21 cellular contexts compared by ENCODE assay signal in genomic region chr22:40250608-40251007, GRCh38.
DNase-seq lines count a peak whose midpoint lies in the region; ATAC-seq and TF ChIP-seq lines count a peak whose summit lies in the region.
"Had no signal": no experiment of that assay in that cellular context is flagged by ENCODE, and none has a peak within 500 bp of the region (broad histone marks: within the 10 kb centered on the region; RNA-seq: fewer than 3 reads in every experiment).

No MANE protein-coding gene starts in this region.

- POLR2A ChIA-PET in activated CD4-positive, alpha-beta T cell treated with anti-CD3 and anti-CD28 coated beads for 36 hours (lab: Charles Lee), result interaction anchor here (0.6 to 0.7 kb wide), 4 partner anchors 28 to 240 kb away, joined by 3 to 13 read pairs (median 4); no protein-coding TSS in a partner anchor
- POLR2A ChIA-PET in CD8-positive, alpha-beta memory T cell (lab: Charles Lee), result no interaction called here

- H3K9ac ChIP-seq in Karpas-422 (ENCODE audit: low read length) (no peak overlapping the region), endodermal cell (ENCODE audit: extremely low read depth, low read length, poor library complexity, severe bottlenecking) (no peak overlapping the region)

- no peaks in the 10 kb centered on the region for H3K27me3 Mint-ChIP-seq in activated CD4-positive, alpha-beta T cell treated with anti-CD3 and anti-CD28 coated beads for 36 hours
- no peaks in the 10 kb centered on the region for H3K27me3 Mint-ChIP-seq in endodermal cell (ENCODE audit: insufficient read depth)
- H3K27me3 Mint-ChIP-seq in CD8-positive, alpha-beta memory T cell, result peaks cover 0 to 1% of the 10 kb centered on the region in 2 donors
- H3K27me3 Mint-ChIP-seq: IgD-negative memory B cell; naive thymus-derived CD8-positive, alpha-beta T cell had no signal

- H3K27ac Mint-ChIP-seq in activated CD4-positive, alpha-beta T cell treated with anti-CD3 and anti-CD28 coated beads for 36 hours, result peak overlapping the region; percentile 69
- H3K27ac Mint-ChIP-seq in endodermal cell, result peak overlapping the region; percentile 60
- peak overlapping the region in 4 of 8 donors; percentile 11 to 70 (median 34) for H3K27ac Mint-ChIP-seq in CD8-positive, alpha-beta memory T cell

- ATAC-seq in activated CD4-positive, alpha-beta T cell treated with anti-CD3 and anti-CD28 coated beads for 36 hours, result peak; percentile 86
- ATAC-seq: body of pancreas; naive thymus-derived CD8-positive, alpha-beta T cell had no signal

- TF ChIP-seq CTCF in GM06990 (IDR thresholded peaks at IDR 0.05; ENCODE audit: insufficient read depth, low read length, poor library complexity, severe bottlenecking) (no peak), endodermal cell (conservative IDR thresholded peaks at IDR 0.05) (no peak), tibial artery (IDR thresholded peaks at IDR 0.05) (no peak)

- H3K4me2 ChIP-seq in Karpas-422 (ENCODE audit: low read depth, low read length, poor library complexity, severe bottlenecking), result no peak overlapping the region

- H3K9me3 ChIP-seq in Karpas-422 (ENCODE audit: low read length) (no peaks in the 10 kb centered on the region), endodermal cell (ENCODE audit: control insufficient read depth, low read length) (no peaks in the 10 kb centered on the region), tibial artery (no peaks in the 10 kb centered on the region)
- H3K9me3 ChIP-seq in CD8-positive, alpha-beta memory T cell (ENCODE audit: low read length), result no peaks in the 10 kb centered on the region
- H3K9me3 ChIP-seq: body of pancreas, colonic mucosa, transverse colon had no signal

- H3K36me3 Mint-ChIP-seq in activated CD4-positive, alpha-beta T cell treated with anti-CD3 and anti-CD28 coated beads for 36 hours (ENCODE audit: low read depth), result peaks cover 20% of the 10 kb centered on the region
- peaks cover 58% of the 10 kb centered on the region for H3K36me3 Mint-ChIP-seq in endodermal cell (ENCODE audit: low read depth)
- peaks cover 0 to 52% (median 12%) of the 10 kb centered on the region in 3 donors for H3K36me3 Mint-ChIP-seq in CD8-positive, alpha-beta memory T cell

- H3K27ac ChIP-seq in Karpas-422 (ENCODE audit: low read length) (peak overlapping the region; percentile 10; the same call in 1 of the 2 replicates), endodermal cell (ENCODE audit: low read depth, low read length) (no peak overlapping the region), tibial artery (no peak overlapping the region)
- H3K27ac ChIP-seq in CD8-positive, alpha-beta memory T cell (ENCODE audit: low read depth, low read length), result no peak overlapping the region
- H3K27ac ChIP-seq: body of pancreas, colonic mucosa, HL-60, transverse colon had no signal

- H4K20me1 ChIP-seq in Karpas-422 (ENCODE audit: insufficient read depth, low read depth, low read length), result no peaks in the 10 kb centered on the region

- no peak overlapping the region for H3K4me3 ChIP-seq in GM06990 (replicated peaks; ENCODE audit: low read depth, low read length)
- H3K4me3 ChIP-seq in Karpas-422 (ENCODE audit: low read length), result no peak overlapping the region
- H3K4me3 ChIP-seq in endodermal cell (ENCODE audit: low read length), result no peak overlapping the region
- no peak overlapping the region for H3K4me3 ChIP-seq in tibial artery
- no peak overlapping the region for H3K4me3 ChIP-seq in CD8-positive, alpha-beta memory T cell (ENCODE audit: low read length)
- H3K4me3 ChIP-seq: body of pancreas, colonic mucosa, transverse colon had no signal

- H3K9me3 Mint-ChIP-seq in activated CD4-positive, alpha-beta T cell treated with anti-CD3 and anti-CD28 coated beads for 36 hours (ENCODE audit: low read depth), result no peaks in the 10 kb centered on the region
- H3K9me3 Mint-ChIP-seq in endodermal cell, result no peaks in the 10 kb centered on the region
- no peaks in the 10 kb centered on the region for H3K9me3 Mint-ChIP-seq in CD8-positive, alpha-beta memory T cell
- H3K9me3 Mint-ChIP-seq: IgD-negative memory B cell; naive thymus-derived CD8-positive, alpha-beta T cell had no signal

- H3K27me3 ChIP-seq in GM06990 (replicated peaks; ENCODE audit: control insufficient read depth, insufficient read depth, low read length), result no peaks in the 10 kb centered on the region
- H3K27me3 ChIP-seq in Karpas-422 (ENCODE audit: low read length), result no peaks in the 10 kb centered on the region
- H3K27me3 ChIP-seq in endodermal cell (ENCODE audit: control insufficient read depth, insufficient read depth, low read length, poor library complexity, severe bottlenecking), result no peaks in the 10 kb centered on the region
- no peaks in the 10 kb centered on the region for H3K27me3 ChIP-seq in tibial artery
- no peaks in the 10 kb centered on the region for H3K27me3 ChIP-seq in CD8-positive, alpha-beta memory T cell (ENCODE audit: insufficient read depth, low read length, poor library complexity, severe bottlenecking)
- H3K27me3 ChIP-seq: body of pancreas, colonic mucosa, transverse colon had no signal

- H3K4me1 Mint-ChIP-seq in activated CD4-positive, alpha-beta T cell treated with anti-CD3 and anti-CD28 coated beads for 36 hours, result peaks cover 71% of the 10 kb centered on the region
- H3K4me1 Mint-ChIP-seq in endodermal cell, result peaks cover 9% of the 10 kb centered on the region
- H3K4me1 Mint-ChIP-seq in CD8-positive, alpha-beta memory T cell, result peaks cover 59 to 93% (median 83%) of the 10 kb centered on the region in 3 donors

- H2AFZ ChIP-seq in Karpas-422 (ENCODE audit: low read length), result no peak overlapping the region

- intact Hi-C loops in activated CD4-positive, alpha-beta T cell treated with anti-CD3 and anti-CD28 coated beads for 36 hours (cut with DNase I, micrococcal nuclease), result loop anchor here (1.0 to 5.0 kb wide), 7 partner anchors 9 to 283 kb away; partner anchors contain the start of gene TNRC6B (in 1 of the 2)
- intact Hi-C loops in tibial artery (cut with DNase I; ENCODE audit: low total_unique reads), result no loop called here

- peak; percentile 66 for DNase-seq in activated CD4-positive, alpha-beta T cell treated with anti-CD3 and anti-CD28 coated beads for 36 hours
- no peak for DNase-seq in activated CD4-positive, alpha-beta T cell treated with anti-CD3 and anti-CD28 coated beads, Interleukin-2, amount 50 U/mL, for 4 hours
- DNase-seq in GM06990 (ENCODE audit: extremely low read depth, insufficient read length), result peak; percentile 17
- no peak for DNase-seq in Karpas-422
- no peak for DNase-seq in endodermal cell
- DNase-seq in superior temporal gyrus (ENCODE audit: extremely low spot score), result no peak
- DNase-seq in tibial artery, result no peak
- DNase-seq in CD8-positive, alpha-beta memory T cell, result no peak
- DNase-seq: 8988T; body of pancreas; colonic mucosa; DMS 273 treated with DMSO at 0.1 percent for 48 hours; GDM1; HCEC 1CT; hypothalamus; kidney; naive thymus-derived CD8-positive, alpha-beta T cell; NCI-H187 treated with DMSO at 0.1 percent for 48 hours; transverse colon had no signal

- WGBS in endodermal cell (ENCODE audit: insufficient coverage in 1 of 2, insufficient read length in 1 of 2), 2 experiments, result 94% methylated on average over 3 of the region's 3 CpGs; no CpG with 5 or more reads in 1 of the 2 experiments

- H3K9me2 ChIP-seq in Karpas-422 (replicated peaks; ENCODE audit: insufficient read depth, low read length), result no peaks in the 10 kb centered on the region

- peaks cover 24% of the 10 kb centered on the region for H3K4me1 ChIP-seq in Karpas-422 (ENCODE audit: low read length)
- H3K4me1 ChIP-seq in endodermal cell (ENCODE audit: control insufficient read depth, insufficient read depth, low read length), result no peaks in the 10 kb centered on the region
- H3K4me1 ChIP-seq in tibial artery, result no peaks in the 10 kb centered on the region
- H3K4me1 ChIP-seq in CD8-positive, alpha-beta memory T cell (ENCODE audit: insufficient read depth, low read length), result peaks cover 46% of the 10 kb centered on the region
- H3K4me1 ChIP-seq: colonic mucosa, transverse colon had no signal

- H3K79me2 ChIP-seq in Karpas-422 (ENCODE audit: low read length), result peaks cover 95% of the 10 kb centered on the region

- no peak overlapping the region for H3K4me3 Mint-ChIP-seq in activated CD4-positive, alpha-beta T cell treated with anti-CD3 and anti-CD28 coated beads for 36 hours
- H3K4me3 Mint-ChIP-seq in endodermal cell, result no peak overlapping the region
- H3K4me3 Mint-ChIP-seq in CD8-positive, alpha-beta memory T cell, result no peak overlapping the region
- H3K4me3 Mint-ChIP-seq: naive thymus-derived CD8-positive, alpha-beta T cell had no signal

- H3K36me3 ChIP-seq in GM06990 (ENCODE audit: control insufficient read depth, insufficient read depth, low read length), result peaks cover 3% of the 10 kb centered on the region
- H3K36me3 ChIP-seq in Karpas-422 (ENCODE audit: insufficient read depth, low read length), result peaks cover 8% of the 10 kb centered on the region; the same call in 1 of the 2 replicates
- peaks cover 41% of the 10 kb centered on the region for H3K36me3 ChIP-seq in endodermal cell (ENCODE audit: control insufficient read depth, insufficient read depth, low read length)
- H3K36me3 ChIP-seq in tibial artery, result peaks cover 4 to 20% (median 9%) of the 10 kb centered on the region in 3 donors
- peaks cover 7% of the 10 kb centered on the region for H3K36me3 ChIP-seq in CD8-positive, alpha-beta memory T cell (ENCODE audit: insufficient read depth, low read length)

- CTCF ChIA-PET in activated CD4-positive, alpha-beta T cell treated with anti-CD3 and anti-CD28 coated beads for 36 hours (lab: Charles Lee), result interaction anchor here (1.0 to 1.3 kb wide), 2 partner anchors 54 to 185 kb away, joined by 3 to 4 read pairs; no protein-coding TSS in a partner anchor
- CTCF ChIA-PET in CD8-positive, alpha-beta memory T cell (lab: Charles Lee), result interaction anchor here (1.0 to 1.5 kb wide), 2 partner anchors 98 to 187 kb away, joined by 5 to 6 read pairs; no protein-coding TSS in a partner anchor

Comparison
In these comparisons a context has a peak if more than half of its experiments do, and no peak if none do; other contexts are left out.
1. DNase-seq: peak in activated CD4-positive, alpha-beta T cell treated with anti-CD3 and anti-CD28 coated beads for 36 hours (single experiment) and GM06990 (single experiment); none in activated CD4-positive, alpha-beta T cell treated with anti-CD3 and anti-CD28 coated beads, Interleukin-2, amount 50 U/mL, for 4 hours (0 of 2), Karpas-422 (single experiment), endodermal cell (single experiment), superior temporal gyrus (single experiment), tibial artery (0 of 2) and CD8-positive, alpha-beta memory T cell (0 of 5).